ENCODE assay signal across 8 cellular contexts in genomic region chr2:218291934-218292699, GRCh38. TPM values are rescaled to one million over a fixed set of nuclear protein-coding genes. Genes with fewer than 3 reads are reported as not detected.
A peak's percentile ranks its signal among the peaks of the same experiment; 100 is the strongest.
DNase-seq lines count a peak whose midpoint lies in the region; ATAC-seq, FAIRE-seq and TF ChIP-seq lines count a peak whose summit lies in the region.

Gene TMBIM1 (minus strand): TSS chr2:218292503. CDS start chr2:218282141, 10,362 bp downstream.

- H3K9me3 ChIP-seq in suprapubic skin: no peaks in the 10 kb centered on the region

- DNase-seq in AG08395 (ENCODE audit: low spot score): peak; percentile 93
- DNase-seq in RKO (ENCODE audit: low spot score): peak; percentile 74
- peak; percentile 64 for DNase-seq in activated gamma-delta T cell treated with anti-CD3 and anti-CD28 coated beads, Interleukin-2, amount 50 U/mL, for 16 hours (ENCODE audit: low read depth)
- peak; percentile 87 to 92 for DNase-seq in frontal cortex (ENCODE audit: low spot score in 2 of 2)
- peak in 46 of 56 donors; percentile 17 to 88 (median 56) for DNase-seq in nucleus accumbens (lab: John Stamatoyannopoulos, UW)
- DNase-seq in suprapubic skin (ENCODE audit: low spot score in 2 of 2): peak; percentile 89 to 91

- no peak for FAIRE-seq in frontal cortex (lab: Jason Lieb, UNC)

- TF ChIP-seq CTCF in suprapubic skin (IDR thresholded peaks at IDR 0.05): peak; percentile 91 to 98

- no peaks in the 10 kb centered on the region for H3K36me3 ChIP-seq in suprapubic skin

- TF ChIP-seq POLR2A in suprapubic skin (IDR thresholded peaks at IDR 0.05): peak in 1 of 2 donors; percentile 92

- ATAC-seq in GM18873 (IDR thresholded peaks at IDR 0.05; ENCODE audit: low FRiP score, unreplicated experiment): peak; percentile 49
- ATAC-seq in HG03103 (IDR thresholded peaks at IDR 0.05; ENCODE audit: low read depth, unreplicated experiment): peak; percentile 74

- peaks cover 83% of the 10 kb centered on the region for H3K4me1 ChIP-seq in suprapubic skin

- peak within 1 kb of the TSS; percentile 97 for H3K27ac ChIP-seq in suprapubic skin

- no peaks in the 10 kb centered on the region for H3K27me3 ChIP-seq in suprapubic skin

- under 1% methylated on average over 29 of the region's 62 CpGs for WGBS in suprapubic skin

- no peak for TF ChIP-seq EP300 in suprapubic skin (IDR thresholded peaks at IDR 0.05)

- peak within 1 kb of the TSS; percentile 73 for H3K4me3 ChIP-seq in suprapubic skin

RNA-seq across cellular contexts. Expression of gene TMBIM1, which starts in this region (rescaled TPM):
- total RNA-seq in frontal cortex (9.4 TPM), suprapubic skin (100 to 1,000 TPM; 234 to 370 (median 319) TPM)

Comparison
In these comparisons a context has a peak if more than half of its experiments do, and no peak if none do; other contexts are left out.
1. Peak in every context shown above with its lines: DNase-seq, ATAC-seq, H3K4me3 ChIP-seq and H3K27ac ChIP-seq.
2. RNA of gene TMBIM1 (total RNA-seq): 234 to 370 TPM in suprapubic skin; 9.4 TPM in frontal cortex (single experiment); every median in the first group is over 10 times any median in the second.